In the genomic region with DNA sequence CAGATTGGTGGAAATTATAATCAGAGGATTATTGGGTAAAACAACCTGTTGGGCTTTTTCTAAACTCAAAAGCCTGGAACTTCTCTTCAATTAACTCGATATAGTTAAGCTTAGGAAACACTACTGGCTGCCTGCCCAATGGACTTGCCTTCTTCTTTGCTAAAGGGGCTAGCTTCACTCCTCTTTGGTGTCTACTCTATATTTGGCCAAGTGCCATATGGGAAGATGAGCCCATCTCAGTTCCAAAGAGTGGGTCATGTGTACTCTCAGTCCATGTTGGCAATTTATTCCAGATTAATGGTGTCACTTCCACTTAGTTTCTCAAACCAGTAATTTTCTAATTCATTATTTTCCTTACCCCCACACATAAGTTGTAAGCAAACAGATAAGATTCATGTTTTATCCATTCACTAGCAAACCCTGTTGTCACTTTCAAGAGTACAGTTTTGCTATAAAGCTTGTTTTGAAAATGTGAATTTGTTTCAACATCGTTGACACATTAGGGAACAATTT, we compare ENCODE assay signal across 1 cellular context.
TF ChIP-seq lines count a peak whose summit lies in the region.

No MANE protein-coding gene starts in this region.

TF ChIP-seq in GM23338, 12 proteins besides CTCF, POLR2A, EP300 and RAD21 (continued from another document):
- TF ChIP-seq, protein P1, sequence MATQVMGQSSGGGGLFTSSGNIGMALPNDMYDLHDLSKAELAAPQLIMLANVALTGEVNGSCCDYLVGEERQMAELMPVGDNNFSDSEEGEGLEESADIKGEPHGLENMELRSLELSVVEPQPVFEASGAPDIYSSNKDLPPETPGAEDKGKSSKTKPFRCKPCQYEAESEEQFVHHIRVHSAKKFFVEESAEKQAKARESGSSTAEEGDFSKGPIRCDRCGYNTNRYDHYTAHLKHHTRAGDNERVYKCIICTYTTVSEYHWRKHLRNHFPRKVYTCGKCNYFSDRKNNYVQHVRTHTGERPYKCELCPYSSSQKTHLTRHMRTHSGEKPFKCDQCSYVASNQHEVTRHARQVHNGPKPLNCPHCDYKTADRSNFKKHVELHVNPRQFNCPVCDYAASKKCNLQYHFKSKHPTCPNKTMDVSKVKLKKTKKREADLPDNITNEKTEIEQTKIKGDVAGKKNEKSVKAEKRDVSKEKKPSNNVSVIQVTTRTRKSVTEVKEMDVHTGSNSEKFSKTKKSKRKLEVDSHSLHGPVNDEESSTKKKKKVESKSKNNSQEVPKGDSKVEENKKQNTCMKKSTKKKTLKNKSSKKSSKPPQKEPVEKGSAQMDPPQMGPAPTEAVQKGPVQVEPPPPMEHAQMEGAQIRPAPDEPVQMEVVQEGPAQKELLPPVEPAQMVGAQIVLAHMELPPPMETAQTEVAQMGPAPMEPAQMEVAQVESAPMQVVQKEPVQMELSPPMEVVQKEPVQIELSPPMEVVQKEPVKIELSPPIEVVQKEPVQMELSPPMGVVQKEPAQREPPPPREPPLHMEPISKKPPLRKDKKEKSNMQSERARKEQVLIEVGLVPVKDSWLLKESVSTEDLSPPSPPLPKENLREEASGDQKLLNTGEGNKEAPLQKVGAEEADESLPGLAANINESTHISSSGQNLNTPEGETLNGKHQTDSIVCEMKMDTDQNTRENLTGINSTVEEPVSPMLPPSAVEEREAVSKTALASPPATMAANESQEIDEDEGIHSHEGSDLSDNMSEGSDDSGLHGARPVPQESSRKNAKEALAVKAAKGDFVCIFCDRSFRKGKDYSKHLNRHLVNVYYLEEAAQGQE (IDR thresholded peaks at IDR 0.05; ENCODE audit: unreplicated experiment), result no peak
- TF ChIP-seq NANOG (IDR thresholded peaks at IDR 0.05; ENCODE audit: borderline replicate concordance) (no peak), CREB1 (CRISPR knock-in tag; IDR thresholded peaks at IDR 0.05; ENCODE audit: low read depth) (no peak), POLR2AphosphoS5 (IDR thresholded peaks at IDR 0.05; ENCODE audit: low read depth) (no peak), JUNB (IDR thresholded peaks at IDR 0.05; ENCODE audit: unreplicated experiment) (no peak), STAT1 (IDR thresholded peaks at IDR 0.05; ENCODE audit: unreplicated experiment) (no peak), EZH2 (IDR thresholded peaks at IDR 0.05; ENCODE audit: low read depth, unreplicated experiment) (no peak), ZNF331 (CRISPR knock-in tag; IDR thresholded peaks at IDR 0.05; ENCODE audit: low read depth) (no peak), EZH2phosphoT487 (IDR thresholded peaks at IDR 0.05; ENCODE audit: unreplicated experiment) (no peak)
- TF ChIP-seq, protein P2, sequence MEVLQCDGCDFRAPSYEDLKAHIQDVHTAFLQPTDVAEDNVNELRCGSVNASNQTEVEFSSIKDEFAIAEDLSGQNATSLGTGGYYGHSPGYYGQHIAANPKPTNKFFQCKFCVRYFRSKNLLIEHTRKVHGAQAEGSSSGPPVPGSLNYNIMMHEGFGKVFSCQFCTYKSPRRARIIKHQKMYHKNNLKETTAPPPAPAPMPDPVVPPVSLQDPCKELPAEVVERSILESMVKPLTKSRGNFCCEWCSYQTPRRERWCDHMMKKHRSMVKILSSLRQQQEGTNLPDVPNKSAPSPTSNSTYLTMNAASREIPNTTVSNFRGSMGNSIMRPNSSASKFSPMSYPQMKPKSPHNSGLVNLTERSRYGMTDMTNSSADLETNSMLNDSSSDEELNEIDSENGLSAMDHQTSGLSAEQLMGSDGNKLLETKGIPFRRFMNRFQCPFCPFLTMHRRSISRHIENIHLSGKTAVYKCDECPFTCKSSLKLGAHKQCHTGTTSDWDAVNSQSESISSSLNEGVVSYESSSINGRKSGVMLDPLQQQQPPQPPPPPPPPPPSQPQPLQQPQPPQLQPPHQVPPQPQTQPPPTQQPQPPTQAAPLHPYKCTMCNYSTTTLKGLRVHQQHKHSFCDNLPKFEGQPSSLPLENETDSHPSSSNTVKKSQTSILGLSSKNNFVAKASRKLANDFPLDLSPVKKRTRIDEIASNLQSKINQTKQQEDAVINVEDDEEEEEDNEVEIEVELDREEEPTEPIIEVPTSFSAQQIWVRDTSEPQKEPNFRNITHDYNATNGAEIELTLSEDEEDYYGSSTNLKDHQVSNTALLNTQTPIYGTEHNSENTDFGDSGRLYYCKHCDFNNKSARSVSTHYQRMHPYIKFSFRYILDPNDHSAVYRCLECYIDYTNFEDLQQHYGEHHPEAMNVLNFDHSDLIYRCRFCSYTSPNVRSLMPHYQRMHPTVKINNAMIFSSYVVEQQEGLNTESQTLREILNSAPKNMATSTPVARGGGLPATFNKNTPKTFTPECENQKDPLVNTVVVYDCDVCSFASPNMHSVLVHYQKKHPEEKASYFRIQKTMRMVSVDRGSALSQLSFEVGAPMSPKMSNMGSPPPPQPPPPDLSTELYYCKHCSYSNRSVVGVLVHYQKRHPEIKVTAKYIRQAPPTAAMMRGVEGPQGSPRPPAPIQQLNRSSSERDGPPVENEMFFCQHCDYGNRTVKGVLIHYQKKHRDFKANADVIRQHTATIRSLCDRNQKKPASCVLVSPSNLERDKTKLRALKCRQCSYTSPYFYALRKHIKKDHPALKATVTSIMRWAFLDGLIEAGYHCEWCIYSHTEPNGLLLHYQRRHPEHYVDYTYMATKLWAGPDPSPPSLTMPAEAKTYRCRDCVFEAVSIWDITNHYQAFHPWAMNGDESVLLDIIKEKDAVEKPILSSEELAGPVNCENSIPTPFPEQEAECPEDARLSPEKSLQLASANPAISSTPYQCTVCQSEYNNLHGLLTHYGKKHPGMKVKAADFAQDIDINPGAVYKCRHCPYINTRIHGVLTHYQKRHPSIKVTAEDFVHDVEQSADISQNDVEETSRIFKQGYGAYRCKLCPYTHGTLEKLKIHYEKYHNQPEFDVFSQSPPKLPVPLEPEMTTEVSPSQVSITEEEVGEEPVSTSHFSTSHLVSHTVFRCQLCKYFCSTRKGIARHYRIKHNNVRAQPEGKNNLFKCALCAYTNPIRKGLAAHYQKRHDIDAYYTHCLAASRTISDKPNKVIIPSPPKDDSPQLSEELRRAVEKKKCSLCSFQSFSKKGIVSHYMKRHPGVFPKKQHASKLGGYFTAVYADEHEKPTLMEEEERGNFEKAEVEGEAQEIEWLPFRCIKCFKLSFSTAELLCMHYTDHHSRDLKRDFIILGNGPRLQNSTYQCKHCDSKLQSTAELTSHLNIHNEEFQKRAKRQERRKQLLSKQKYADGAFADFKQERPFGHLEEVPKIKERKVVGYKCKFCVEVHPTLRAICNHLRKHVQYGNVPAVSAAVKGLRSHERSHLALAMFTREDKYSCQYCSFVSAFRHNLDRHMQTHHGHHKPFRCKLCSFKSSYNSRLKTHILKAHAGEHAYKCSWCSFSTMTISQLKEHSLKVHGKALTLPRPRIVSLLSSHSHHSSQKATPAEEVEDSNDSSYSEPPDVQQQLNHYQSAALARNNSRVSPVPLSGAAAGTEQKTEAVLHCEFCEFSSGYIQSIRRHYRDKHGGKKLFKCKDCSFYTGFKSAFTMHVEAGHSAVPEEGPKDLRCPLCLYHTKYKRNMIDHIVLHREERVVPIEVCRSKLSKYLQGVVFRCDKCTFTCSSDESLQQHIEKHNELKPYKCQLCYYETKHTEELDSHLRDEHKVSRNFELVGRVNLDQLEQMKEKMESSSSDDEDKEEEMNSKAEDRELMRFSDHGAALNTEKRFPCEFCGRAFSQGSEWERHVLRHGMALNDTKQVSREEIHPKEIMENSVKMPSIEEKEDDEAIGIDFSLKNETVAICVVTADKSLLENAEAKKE (CRISPR knock-in tag; IDR thresholded peaks at IDR 0.05), result no peak
